In genomic region chr2:177254433-177255226, GRCh38 we compare ENCODE assay signal across 9 cellular contexts.
DNase-seq lines count a peak whose midpoint lies in the region; ATAC-seq and TF ChIP-seq lines count a peak whose summit lies in the region.
"Had no signal": no experiment of that assay in that cellular context is flagged by ENCODE, and none has a peak within 500 bp of the region (broad histone marks: within the 10 kb centered on the region; RNA-seq: fewer than 3 reads in every experiment).

No MANE protein-coding gene starts in this region.

- ATAC-seq in HG02610 (IDR thresholded peaks at IDR 0.05; ENCODE audit: unreplicated experiment) (no peak), GM18868 (IDR thresholded peaks at IDR 0.05; ENCODE audit: unreplicated experiment) (no peak), GM21619 (IDR thresholded peaks at IDR 0.05; ENCODE audit: unreplicated experiment) (no peak)

- H3K4me1 ChIP-seq in duodenal mucosa (ENCODE audit: control insufficient read depth in 1 of 2, insufficient read depth in 2 of 2, low read length in 2 of 2), result peaks cover 75 to 85% of the 10 kb centered on the region in 2 donors
- H3K4me1 ChIP-seq in muscle layer of duodenum (ENCODE audit: control insufficient read depth in 1 of 2, insufficient read depth in 2 of 2, low read length in 2 of 2), result peaks cover 62 to 69% of the 10 kb centered on the region in 2 donors

- H3K9me3 ChIP-seq in duodenal mucosa (ENCODE audit: control insufficient read depth in 1 of 2, low read length in 2 of 2) (peaks cover 0 to 5% of the 10 kb centered on the region in 2 donors), muscle layer of duodenum (ENCODE audit: control insufficient read depth in 1 of 2, low read length in 2 of 2) (no peaks in the 10 kb centered on the region)

- peak overlapping the region; percentile 26 to 51 for H3K9ac ChIP-seq in duodenal mucosa (ENCODE audit: low read depth in 1 of 2, low read length in 2 of 2)

- peak; percentile 32 for TF ChIP-seq CTCF in GM12864 (IDR thresholded peaks at IDR 0.05; ENCODE audit: low read depth, low read length, missing control alignments)

- no peak overlapping the region for H3K4me3 ChIP-seq in GM12864 (ENCODE audit: low read depth, low read length)
- peak overlapping the region; percentile 41 to 44 for H3K4me3 ChIP-seq in duodenal mucosa (ENCODE audit: low read depth in 1 of 2, low read length in 2 of 2)
- H3K4me3 ChIP-seq in muscle layer of duodenum (ENCODE audit: low read depth in 1 of 2, low read length in 2 of 2), result no peak overlapping the region

- peaks cover 0 to 15% of the 10 kb centered on the region in 2 donors for H3K36me3 ChIP-seq in duodenal mucosa (ENCODE audit: control insufficient read depth in 1 of 2, insufficient read depth in 2 of 2, low read length in 2 of 2)
- no peaks in the 10 kb centered on the region for H3K36me3 ChIP-seq in muscle layer of duodenum (ENCODE audit: control insufficient read depth in 1 of 2, insufficient read depth in 2 of 2, low read length in 2 of 2)

- H3K27ac ChIP-seq in duodenal mucosa (ENCODE audit: low read depth, low read length) (peak overlapping the region; percentile 62), muscle layer of duodenum (ENCODE audit: low read length) (peak overlapping the region; percentile 68)

- DNase-seq in GM12864 (ENCODE audit: low read depth) (no peak), NCI-H82 treated with DMSO at 0.1 percent for 48 hours (lab: John Stamatoyannopoulos, UW; ENCODE audit: unreplicated experiment) (peak; percentile 9), NCI-H2196 (lab: John Stamatoyannopoulos, UW; ENCODE audit: unreplicated experiment) (no peak)
- DNase-seq: activated B cell treated with CpG ODN at 0.5 μM for 24 hours had no signal

- H3K27me3 ChIP-seq in duodenal mucosa (ENCODE audit: control insufficient read depth in 1 of 2, insufficient read depth in 2 of 2, low read length in 2 of 2) (no peaks in the 10 kb centered on the region), muscle layer of duodenum (ENCODE audit: low read depth, low read length) (no peaks in the 10 kb centered on the region)

Comparison
In these comparisons a context has a peak if more than half of its experiments do, and no peak if none do; other contexts are left out.
1. H3K4me3 ChIP-seq: peak in duodenal mucosa (2 of 2); none in GM12864 (single experiment) and muscle layer of duodenum (0 of 2).